In genomic region chr4:1047976-1048780, GRCh38 we compare ENCODE assay signal across 12 cellular contexts. TPM values are rescaled to one million over a fixed set of nuclear protein-coding genes. Genes with fewer than 3 reads are reported as not detected.
A peak's percentile ranks its signal among the peaks of the same experiment; 100 is the strongest.
DNase-seq lines count a peak whose midpoint lies in the region; ATAC-seq and TF ChIP-seq lines count a peak whose summit lies in the region.
"Had no signal": no experiment of that assay in that cellular context is flagged by ENCODE, and none has a peak within 500 bp of the region (broad histone marks: within the 10 kb centered on the region; RNA-seq: fewer than 3 reads in every experiment).

No MANE protein-coding gene starts in this region.

- H3K27ac ChIP-seq in RWPE1 = peak overlapping the region; percentile 82
- no peak overlapping the region for H3K27ac ChIP-seq in right cardiac atrium (ENCODE audit: low read length)
- H3K27ac ChIP-seq in gastroesophageal sphincter = peak overlapping the region in 2 of 4 donors; percentile 35 to 67

- no peak for TF ChIP-seq EP300 in gastroesophageal sphincter (IDR thresholded peaks at IDR 0.05)

- H3K4me3 ChIP-seq in right cardiac atrium (ENCODE audit: low read length) = no peak overlapping the region
- no peak overlapping the region for H3K4me3 ChIP-seq in gastroesophageal sphincter

- intact Hi-C loops in right cardiac atrium (cut with DNase I) = no loop called here

- peak; percentile 35 for DNase-seq in D341Med (ENCODE audit: low spot score)
- no peak for DNase-seq in RWPE1 (ENCODE audit: low spot score)
- DNase-seq in right cardiac atrium = peak; percentile 16 to 48 (median 43)
- peak; percentile 9 for DNase-seq in retina
- no peak for DNase-seq in OCI-M2 (lab: John Stamatoyannopoulos, UW; ENCODE audit: unreplicated experiment)
- DNase-seq: activated CD4-positive, alpha-beta T cell treated with anti-CD3 and anti-CD28 coated beads, Interleukin-2, amount 10 ng/mL, durations not matched to agents 7 days and 5 days; NCI-H510A; OCI-M1; stimulated activated CD4-positive, alpha-beta T cell treated with anti-CD3 and anti-CD28 coated beads, Interleukin-2, amount 100 ng/mL, for 48 hours; T-helper 1 cell had no signal

- TF ChIP-seq POLR2A in gastroesophageal sphincter (IDR thresholded peaks at IDR 0.05) = no peak

- no peaks in the 10 kb centered on the region for H3K36me3 ChIP-seq in gastroesophageal sphincter

- TF ChIP-seq CTCF in RWPE1 (conservative IDR thresholded peaks at IDR 0.05; ENCODE audit: low read depth) (no peak), gastroesophageal sphincter (IDR thresholded peaks at IDR 0.05) (no peak)

- POLR2A ChIA-PET in RWPE1 (lab: Yijun Ruan, JAX; ENCODE audit: low non-redundant PET) = no interaction called here

- ATAC-seq in right cardiac atrium = no peak
- ATAC-seq in gastroesophageal sphincter = no peak
- no peak for ATAC-seq in HG03139 (IDR thresholded peaks at IDR 0.05; ENCODE audit: unreplicated experiment)

- CTCF ChIA-PET in RWPE1 (lab: Yijun Ruan, JAX) = no interaction called here

- H3K9me3 ChIP-seq in right cardiac atrium (ENCODE audit: control insufficient read depth, low read length) (no peaks in the 10 kb centered on the region), gastroesophageal sphincter (no peaks in the 10 kb centered on the region)

- H3K27me3 ChIP-seq in right cardiac atrium (ENCODE audit: control insufficient read depth, insufficient read depth) = no peaks in the 10 kb centered on the region
- H3K27me3 ChIP-seq in gastroesophageal sphincter = peaks cover 83% of the 10 kb centered on the region

- H3K4me1 ChIP-seq in right cardiac atrium (ENCODE audit: control insufficient read depth, insufficient read depth, low read length) (no peaks in the 10 kb centered on the region), gastroesophageal sphincter (peaks cover 0 to 41% (median 17%) of the 10 kb centered on the region in 3 donors)

- WGBS in right cardiac atrium = 77% methylated on average over 34 of the region's 34 CpGs
- 67 to 92% methylated on average over 4 to 8 of the region's 34 CpGs for WGBS in gastroesophageal sphincter (ENCODE audit: low coverage in 1 of 2), 2 donors

RNA-seq across cellular contexts. Expression of gene FGFRL1, which starts 36.8 kb away (rescaled TPM):
- total RNA-seq in right cardiac atrium = 10 to 100 TPM; 17.4 to 21.7 (median 20.3) TPM
- 19.2 TPM for polyA plus RNA-seq in right cardiac atrium
- 10 to 100 TPM; 21.9 to 36.8 (median 25.4) TPM for total RNA-seq in gastroesophageal sphincter

RNA-seq across cellular contexts. Expression of gene SLC26A1, which starts 55.0 kb away (rescaled TPM):
- total RNA-seq in right cardiac atrium (under 1 TPM in 2 of 4 donors, not detected in 2; 0.36 to 0.37 TPM), gastroesophageal sphincter (not detected)
- polyA plus RNA-seq in right cardiac atrium = 0.34 TPM

Comparison
In these comparisons a context has a peak if more than half of its experiments do, and no peak if none do; other contexts are left out.
1. DNase-seq: peak in D341Med (single experiment), right cardiac atrium (3 of 3) and retina (single experiment); none in RWPE1 (single experiment) and OCI-M2 (single experiment).